In the genomic region with DNA sequence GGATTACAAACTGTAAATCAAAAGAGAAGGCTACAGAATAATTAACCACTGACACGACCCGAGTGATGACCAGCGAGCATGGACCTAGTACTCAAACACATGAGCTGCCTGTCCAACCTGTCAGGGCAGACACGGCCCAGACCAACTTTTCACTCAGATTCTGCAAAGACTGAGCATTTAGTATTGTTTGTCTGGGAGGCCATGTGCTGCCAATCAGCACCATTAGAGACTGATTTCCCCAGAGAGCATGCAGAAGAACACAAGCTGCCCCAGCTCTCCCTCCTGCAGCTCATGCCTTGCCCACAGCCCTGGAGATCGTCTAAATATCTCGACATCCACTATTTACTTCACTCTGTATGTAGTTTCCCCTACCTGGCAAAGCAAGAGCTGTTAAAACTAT, we compare ENCODE assay signal across 1 cellular context.
TF ChIP-seq lines count a peak whose summit lies in the region.

No MANE protein-coding gene starts in this region.

TF ChIP-seq in IMR-90, 13 proteins besides CTCF, POLR2A, EP300 and RAD21 (continued from another document):
- TF ChIP-seq MAFK (IDR thresholded peaks at IDR 0.05; ENCODE audit: low read depth, low read length) (no peak), NFE2L2 (IDR thresholded peaks at IDR 0.05; ENCODE audit: low read depth, low read length) (no peak), BHLHE40 (IDR thresholded peaks at IDR 0.05; ENCODE audit: low read depth, low read length) (no peak), RFX5 (IDR thresholded peaks at IDR 0.05; ENCODE audit: low read depth, low read length) (no peak)
- TF ChIP-seq, protein P1, sequence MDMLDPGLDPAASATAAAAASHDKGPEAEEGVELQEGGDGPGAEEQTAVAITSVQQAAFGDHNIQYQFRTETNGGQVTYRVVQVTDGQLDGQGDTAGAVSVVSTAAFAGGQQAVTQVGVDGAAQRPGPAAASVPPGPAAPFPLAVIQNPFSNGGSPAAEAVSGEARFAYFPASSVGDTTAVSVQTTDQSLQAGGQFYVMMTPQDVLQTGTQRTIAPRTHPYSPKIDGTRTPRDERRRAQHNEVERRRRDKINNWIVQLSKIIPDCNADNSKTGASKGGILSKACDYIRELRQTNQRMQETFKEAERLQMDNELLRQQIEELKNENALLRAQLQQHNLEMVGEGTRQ (IDR thresholded peaks at IDR 0.05; ENCODE audit: low read depth, low read length): no peak
